Comparison of ENCODE assay signal across 22 cellular contexts in the genomic region with DNA sequence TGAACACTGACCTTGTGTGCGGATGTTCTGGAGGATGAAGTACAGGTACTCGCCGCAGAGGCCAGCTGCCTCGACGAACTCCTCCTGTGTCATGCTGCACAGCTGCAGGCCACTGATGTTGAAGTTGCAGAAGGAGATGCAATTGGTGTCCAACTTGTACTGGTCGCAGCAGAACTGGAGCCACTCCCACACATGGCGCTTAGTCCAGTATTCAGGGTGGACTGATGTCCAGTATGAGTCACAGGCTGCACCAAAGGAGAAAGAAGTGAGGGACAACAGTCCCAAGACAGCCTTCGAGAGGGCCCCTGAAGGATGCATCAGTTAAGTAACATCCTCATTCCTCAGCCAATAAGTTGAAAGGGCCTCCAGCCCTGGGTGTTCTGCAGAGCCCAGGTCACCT. TPM values are rescaled to one million over a fixed set of nuclear protein-coding genes. Genes with fewer than 3 reads are reported as not detected.
"Had no signal": no experiment of that assay in that cellular context is flagged by ENCODE, and none has a peak within 500 bp of the region (broad histone marks: within the 10 kb centered on the region; RNA-seq: fewer than 3 reads in every experiment).

No MANE protein-coding gene starts in this region.

- H3K4me3 ChIP-seq: adrenal gland, body of pancreas, breast epithelium, Peyer's patch had no signal

- H3K4me3 Mint-ChIP-seq: activated CD4-positive, alpha-beta T cell treated with anti-CD3 and anti-CD28 coated beads for 36 hours; activated CD4-positive, alpha-beta T cell treated with anti-CD3 and anti-CD28 coated beads, Interleukin-2, amount 10 ng/mL, durations not matched to agents 7 days and 5 days; activated CD8-positive, alpha-beta T cell treated with anti-CD3 and anti-CD28 coated beads, Interleukin-2, amount 10 ng/mL, durations not matched to agents 7 days and 5 days; activated naive CD4-positive, alpha-beta T cell treated with anti-CD3 and anti-CD28 coated beads for 36 hours; activated T-cell treated with anti-CD3 and anti-CD28 coated beads, Interleukin-2, amount 50 U/mL, for 4 hours; activated T-helper 1 cell treated with anti-CD3 and anti-CD28 coated beads, Interleukin-12 subunit alpha, Interleukin-12 subunit beta, Interleukin-2, Interleukin-4 antibody, amounts not matched to agents 30 ng/mL and 10 ng/mL and 1 ng/mL, durations not matched to agents 14 hours and 24 hours and 36 hours; T-cell; T-helper 17 cell; WTC11 had no signal

- H3K27me3 Mint-ChIP-seq: activated CD4-positive, alpha-beta T cell treated with anti-CD3 and anti-CD28 coated beads for 36 hours had no signal

- H3K36me3 ChIP-seq: adrenal gland, breast epithelium, Peyer's patch had no signal

- ATAC-seq: activated CD4-positive, alpha-beta T cell treated with anti-CD3 and anti-CD28 coated beads for 36 hours; activated CD4-positive, CD25-positive, alpha-beta regulatory T cell treated with anti-CD3 and anti-CD28 coated beads, Interleukin-2, amount 50 U/mL, for 24 hours; activated CD8-positive, alpha-beta T cell treated with anti-CD3 and anti-CD28 coated beads, Interleukin-2, amount 10 ng/mL, durations not matched to agents 7 days and 5 days; activated naive CD4-positive, alpha-beta T cell treated with anti-CD3 and anti-CD28 coated beads, Interleukin-2, amount 50 U/mL, for 72 hours; activated T-cell treated with anti-CD3 and anti-CD28 coated beads, Interleukin-2, amount 50 U/mL, for 4 hours; Right ventricle myocardium inferior; T-cell; T-helper 17 cell had no signal

- H3K9me3 Mint-ChIP-seq: activated CD4-positive, alpha-beta T cell treated with anti-CD3 and anti-CD28 coated beads, Interleukin-2, amount 10 ng/mL, durations not matched to agents 7 days and 5 days; activated naive CD4-positive, alpha-beta T cell treated with anti-CD3 and anti-CD28 coated beads for 36 hours; activated naive CD4-positive, alpha-beta T cell treated with anti-CD3 and anti-CD28 coated beads, Interleukin-2, amount 50 U/mL, for 72 hours; activated T-cell treated with anti-CD3 and anti-CD28 coated beads, Interleukin-2, amount 50 U/mL, for 4 hours; activated T-helper 1 cell treated with anti-CD3 and anti-CD28 coated beads, Interleukin-12 subunit alpha, Interleukin-12 subunit beta, Interleukin-2, Interleukin-4 antibody, amounts not matched to agents 30 ng/mL and 10 ng/mL and 1 ng/mL, durations not matched to agents 14 hours and 24 hours and 36 hours; T-cell; WTC11 had no signal

- H3K27ac ChIP-seq: adrenal gland, body of pancreas, breast epithelium, Peyer's patch, RWPE1 had no signal

- DNase-seq: NCI-H1436 treated with DMSO at 0.1 percent for 48 hours, SIG-M5 had no signal

- H3K27ac Mint-ChIP-seq: activated CD4-positive, alpha-beta T cell treated with anti-CD3 and anti-CD28 coated beads for 36 hours; activated CD4-positive, alpha-beta T cell treated with anti-CD3 and anti-CD28 coated beads, Interleukin-2, amount 10 ng/mL, durations not matched to agents 7 days and 5 days; activated CD8-positive, alpha-beta T cell treated with anti-CD3 and anti-CD28 coated beads, Interleukin-2, amount 10 ng/mL, durations not matched to agents 7 days and 5 days; activated naive CD4-positive, alpha-beta T cell treated with anti-CD3 and anti-CD28 coated beads for 36 hours; activated naive CD4-positive, alpha-beta T cell treated with anti-CD3 and anti-CD28 coated beads, Interleukin-2, amount 50 U/mL, for 72 hours; activated T-helper 1 cell treated with anti-CD3 and anti-CD28 coated beads, Interleukin-12 subunit alpha, Interleukin-12 subunit beta, Interleukin-2, Interleukin-4 antibody, amounts not matched to agents 30 ng/mL and 10 ng/mL and 1 ng/mL, durations not matched to agents 14 hours and 24 hours and 36 hours; T-cell; WTC11 had no signal

- H3K9me3 ChIP-seq: adrenal gland, body of pancreas, breast epithelium, Peyer's patch had no signal

- H3K4me1 Mint-ChIP-seq: activated CD4-positive, alpha-beta T cell treated with anti-CD3 and anti-CD28 coated beads for 36 hours; activated CD4-positive, alpha-beta T cell treated with anti-CD3 and anti-CD28 coated beads, Interleukin-2, amount 10 ng/mL, durations not matched to agents 7 days and 5 days; T-cell; WTC11 had no signal

- H3K27me3 ChIP-seq: adrenal gland, body of pancreas, breast epithelium, Peyer's patch had no signal

- H3K36me3 Mint-ChIP-seq: activated naive CD4-positive, alpha-beta T cell treated with anti-CD3 and anti-CD28 coated beads, Interleukin-2, amount 50 U/mL, for 72 hours; T-cell; WTC11 had no signal

- H3K4me1 ChIP-seq: adrenal gland, body of pancreas, breast epithelium, Peyer's patch had no signal

RNA-seq across cellular contexts. Expression of a gene that starts 20.1 kb away (rescaled TPM):
- total RNA-seq: activated CD4-positive, alpha-beta T cell treated with anti-CD3 and anti-CD28 coated beads for 36 hours; activated CD4-positive, alpha-beta T cell treated with anti-CD3 and anti-CD28 coated beads, Interleukin-2, amount 10 ng/mL, durations not matched to agents 7 days and 5 days; activated CD8-positive, alpha-beta T cell treated with anti-CD3 and anti-CD28 coated beads, Interleukin-2, amount 10 ng/mL, durations not matched to agents 7 days and 5 days; activated naive CD4-positive, alpha-beta T cell treated with anti-CD3 and anti-CD28 coated beads for 36 hours; activated naive CD4-positive, alpha-beta T cell treated with anti-CD3 and anti-CD28 coated beads, Interleukin-2, amount 50 U/mL, for 72 hours; activated T-cell treated with anti-CD3 and anti-CD28 coated beads, Interleukin-2, amount 50 U/mL, for 4 hours; activated T-helper 1 cell treated with anti-CD3 and anti-CD28 coated beads, Interleukin-12 subunit alpha, Interleukin-12 subunit beta, Interleukin-2, Interleukin-4 antibody, amounts not matched to agents 30 ng/mL and 10 ng/mL and 1 ng/mL, durations not matched to agents 14 hours and 24 hours and 36 hours; adrenal gland; astrocyte; body of pancreas; cardiac septum; Peyer's patch; Right ventricle myocardium inferior; SK-MEL-5; T-cell; T-helper 17 cell; WTC11 had no signal
